Comparison of ENCODE assay signal across 37 cellular contexts in genomic region chr4:173128199-173128890, GRCh38. TPM values are rescaled to one million over a fixed set of nuclear protein-coding genes. Genes with fewer than 3 reads are reported as not detected.
A peak's percentile ranks its signal among the peaks of the same experiment; 100 is the strongest.
DNase-seq lines count a peak whose midpoint lies in the region; ATAC-seq, FAIRE-seq and TF ChIP-seq lines count a peak whose summit lies in the region.
"Had no signal": no experiment of that assay in that cellular context is flagged by ENCODE, and none has a peak within 500 bp of the region (broad histone marks: within the 10 kb centered on the region; RNA-seq: fewer than 3 reads in every experiment).

No MANE protein-coding gene starts in this region.

- H3K4me1 ChIP-seq in OCI-LY3 (ENCODE audit: low read length) (peaks cover 38% of the 10 kb centered on the region), upper lobe of right lung (no peaks in the 10 kb centered on the region), neuronal stem cell (ENCODE audit: control insufficient read depth in 2 of 2, insufficient read depth in 1 of 2, low read depth in 1 of 2, low read length in 2 of 2) (no peaks in the 10 kb centered on the region)
- H3K4me1 ChIP-seq: A549, BLaER1, lower lobe of right lung, suprapubic skin, upper lobe of left lung had no signal

- H3K27me3 Mint-ChIP-seq in naive B cell = no peaks in the 10 kb centered on the region

- H2BK12ac ChIP-seq in neuronal stem cell (ENCODE audit: low read length) = no peak overlapping the region

- H4K8ac ChIP-seq in neuronal stem cell (ENCODE audit: low read depth, low read length) = no peak overlapping the region

- no peak overlapping the region for H2BK5ac ChIP-seq in neuronal stem cell (ENCODE audit: low read length)

- intact Hi-C loops in upper lobe of right lung (cut with DNase I) = no loop called here

- H2AFZ ChIP-seq in OCI-LY3 (ENCODE audit: low read depth, low read length) (peak overlapping the region; percentile 91), neuronal stem cell (ENCODE audit: low read length) (no peak overlapping the region)
- H2AFZ ChIP-seq: hepatocyte had no signal

- H4K91ac ChIP-seq in neuronal stem cell (ENCODE audit: low read depth, low read length, poor library complexity) = no peak overlapping the region

- peak; percentile 45 for FAIRE-seq in GM18507 (lab: Jason Lieb, UNC)
- FAIRE-seq: A549, GM12892, H54 had no signal

- TF ChIP-seq CTCF in OCI-LY3 (IDR thresholded peaks at IDR 0.05; ENCODE audit: low read depth, low read length) (no peak), upper lobe of right lung (IDR thresholded peaks at IDR 0.05) (no peak)

- H2BK120ac ChIP-seq in neuronal stem cell (ENCODE audit: low read depth, low read length) = no peak overlapping the region

- no peak overlapping the region for H3K18ac ChIP-seq in neuronal stem cell (ENCODE audit: low read length)

- H3K14ac ChIP-seq in neuronal stem cell (ENCODE audit: low read length) = no peak overlapping the region

- H3K36me3 Mint-ChIP-seq in naive B cell = no peaks in the 10 kb centered on the region

- no CpG with 5 or more reads among the region's 6 CpGs for WGBS in neuronal stem cell (ENCODE audit: extremely low coverage in 2 of 2, insufficient read length in 2 of 2, insufficient replicate concordance in 1 of 2), 2 donors

- peaks cover 0 to 3% (median 0%) of the 10 kb centered on the region in 7 donors for H3K9me3 Mint-ChIP-seq in naive B cell
- H3K9me3 Mint-ChIP-seq: activated T-cell treated with anti-CD3 and anti-CD28 coated beads, Interleukin-2, amount 50 U/mL, for 72 hours; nephron had no signal

- no peak overlapping the region for H3K4me3 Mint-ChIP-seq in naive B cell
- H3K4me3 Mint-ChIP-seq: activated T-cell treated with anti-CD3 and anti-CD28 coated beads, Interleukin-2, amount 50 U/mL, for 72 hours; nephron had no signal

- no peak overlapping the region for H3K23ac ChIP-seq in neuronal stem cell (ENCODE audit: low read depth, low read length, poor library complexity)

- H3K9ac ChIP-seq in OCI-LY3 (ENCODE audit: low read length) (peak overlapping the region; percentile 39; the same call in 1 of the 2 replicates), neuronal stem cell (ENCODE audit: low read depth, low read length, poor library complexity) (no peak overlapping the region)
- H3K9ac ChIP-seq: BLaER1, KMS-11 had no signal

- H3K4me2 ChIP-seq in OCI-LY3 (ENCODE audit: low read length) = peak overlapping the region; percentile 73
- H3K4me2 ChIP-seq in neuronal stem cell (ENCODE audit: insufficient read depth, low read length, poor library complexity, severe bottlenecking) = no peak overlapping the region
- H3K4me2 ChIP-seq: A549, BLaER1, hepatocyte, KMS-11 had no signal

- no peak for DNase-seq in GM18507 (ENCODE audit: extremely low spot score, insufficient read length, low read depth)
- DNase-seq in naive B cell = no peak
- no peak for DNase-seq in NCI-H2196 (lab: John Stamatoyannopoulos, UW; ENCODE audit: unreplicated experiment)
- no peak for DNase-seq in upper lobe of right lung
- DNase-seq in neuronal stem cell (ENCODE audit: low spot score) = no peak
- DNase-seq in NCI-H524 (lab: John Stamatoyannopoulos, UW) = no peak
- DNase-seq: activated CD4-positive, alpha-beta T cell treated with anti-CD3 and anti-CD28 coated beads, Interleukin-2, amount 50 U/mL, for 4 hours; activated naive CD4-positive, alpha-beta T cell; activated T-cell treated with anti-CD3 and anti-CD28 coated beads, Interleukin-2, amount 50 U/mL, for 72 hours; caudate nucleus; COR-L47; effector CD8-positive, alpha-beta T cell; lower lobe of right lung; mucosa of descending colon; NCI-H1694; NCI-H446; NCI-H774; ovary; PC-3; stimulated activated naive CD4-positive, alpha-beta T cell treated with Interleukin-2 at 50 U/mL for 16 hours; T-helper 2 cell; upper lobe of left lung had no signal

- H3K4ac ChIP-seq in neuronal stem cell (ENCODE audit: low read length) = no peak overlapping the region

- H3K4me1 Mint-ChIP-seq in naive B cell = peaks cover 0 to 10% (median 8%) of the 10 kb centered on the region in 3 donors

- ATAC-seq in HG03354 (IDR thresholded peaks at IDR 0.05; ENCODE audit: poor library complexity, severe bottlenecking, unreplicated experiment) = peak; percentile 56
- peak; percentile 35 to 69 for ATAC-seq in naive B cell (ENCODE audit: low read depth in 2 of 2)
- no peak for ATAC-seq in upper lobe of right lung
- ATAC-seq: A549; activated CD4-positive, CD25-positive, alpha-beta regulatory T cell treated with anti-CD3 and anti-CD28 coated beads, Interleukin-2, amount 50 U/mL, for 24 hours; activated T-cell treated with anti-CD3 and anti-CD28 coated beads, Interleukin-2, amount 50 U/mL, for 72 hours; lower lobe of right lung; mucosa of descending colon; PC-3 had no signal

- no peak overlapping the region for H2BK15ac ChIP-seq in neuronal stem cell (ENCODE audit: low read length)

- H3K79me1 ChIP-seq in neuronal stem cell (ENCODE audit: low read depth, low read length) = no peaks in the 10 kb centered on the region

- H3K27ac ChIP-seq in OCI-LY3 (ENCODE audit: low read length) (peak overlapping the region; percentile 56), upper lobe of right lung (no peak overlapping the region), neuronal stem cell (replicated peaks; ENCODE audit: low read length) (no peak overlapping the region)
- H3K27ac ChIP-seq: A549, BLaER1, coronary artery, epithelial cell of prostate, hepatocyte, HL-60, KMS-11, lower lobe of right lung, ovary, SK-N-MC, suprapubic skin, upper lobe of left lung had no signal

- H3K36me3 ChIP-seq in OCI-LY3 (replicated peaks; ENCODE audit: low read depth, low read length) (no peaks in the 10 kb centered on the region), upper lobe of right lung (no peaks in the 10 kb centered on the region), neuronal stem cell (replicated peaks in 1 of 2; ENCODE audit: control insufficient read depth in 2 of 2, insufficient read depth in 2 of 2, low read length in 2 of 2) (no peaks in the 10 kb centered on the region)
- H3K36me3 ChIP-seq: BLaER1, lower lobe of right lung, ovary, suprapubic skin, upper lobe of left lung had no signal

- H3K79me2 ChIP-seq in OCI-LY3 (ENCODE audit: low read length) = no peaks in the 10 kb centered on the region
- H3K79me2 ChIP-seq: hepatocyte had no signal

- peak overlapping the region in 4 of 6 donors; percentile 40 to 82 (median 56) for H3K27ac Mint-ChIP-seq in naive B cell
- H3K27ac Mint-ChIP-seq: activated T-cell treated with anti-CD3 and anti-CD28 coated beads, Interleukin-2, amount 50 U/mL, for 72 hours; nephron had no signal

- no peaks in the 10 kb centered on the region for H4K20me1 ChIP-seq in OCI-LY3 (ENCODE audit: insufficient read depth, low read length)
- H4K20me1 ChIP-seq: BLaER1 had no signal

- H3K9me3 ChIP-seq in OCI-LY3 (ENCODE audit: insufficient read depth, low read length) = no peaks in the 10 kb centered on the region
- no peaks in the 10 kb centered on the region for H3K9me3 ChIP-seq in upper lobe of right lung
- no peaks in the 10 kb centered on the region for H3K9me3 ChIP-seq in neuronal stem cell (replicated peaks in 1 of 2; ENCODE audit: control insufficient read depth in 2 of 2, insufficient read depth in 1 of 2, low read depth in 1 of 2, low read length in 2 of 2)
- H3K9me3 ChIP-seq: A549, BLaER1, lower lobe of right lung, mucosa of descending colon, ovary, suprapubic skin, upper lobe of left lung had no signal

- peak overlapping the region; percentile 54 for H3K4me3 ChIP-seq in OCI-LY3 (ENCODE audit: low read length)
- H3K4me3 ChIP-seq in upper lobe of right lung = no peak overlapping the region
- H3K4me3 ChIP-seq in neuronal stem cell (ENCODE audit: low read length in 2 of 2) = no peak overlapping the region
- H3K4me3 ChIP-seq: A549, BLaER1, coronary artery, hepatocyte, lower lobe of right lung, mucosa of descending colon, ovary, SK-N-MC, suprapubic skin, upper lobe of left lung had no signal

- H3K27me3 ChIP-seq in OCI-LY3 (ENCODE audit: low read depth, low read length) = no peaks in the 10 kb centered on the region
- H3K27me3 ChIP-seq in upper lobe of right lung = no peaks in the 10 kb centered on the region
- no peaks in the 10 kb centered on the region for H3K27me3 ChIP-seq in neuronal stem cell (ENCODE audit: control insufficient read depth in 3 of 3, insufficient read depth in 3 of 3, low read depth in 1 of 3, low read length in 3 of 3)
- H3K27me3 ChIP-seq: BLaER1, hepatocyte, ovary, suprapubic skin, upper lobe of left lung had no signal

- no peak overlapping the region for H2AK5ac ChIP-seq in neuronal stem cell (ENCODE audit: low read depth, low read length)

RNA-seq across cellular contexts. Expression of gene GALNT7, which starts 40.3 kb away (rescaled TPM):
- 10 to 100 TPM in 5 of 6 donors, 1 to 10 TPM in 1; 2.8 to 12.6 (median 11.9) TPM for polyA plus RNA-seq in naive B cell (ENCODE audit: low read depth in 6 of 6)
- total RNA-seq in upper lobe of right lung = 22.3 TPM
- 15.8 TPM for polyA plus RNA-seq in neuronal stem cell (2013, experiment 1 of 2)
- polyA plus RNA-seq in neuronal stem cell (2013, experiment 2 of 2) = 16.6 TPM
